ENCODE assay signal across 1 cellular context in the genomic region with DNA sequence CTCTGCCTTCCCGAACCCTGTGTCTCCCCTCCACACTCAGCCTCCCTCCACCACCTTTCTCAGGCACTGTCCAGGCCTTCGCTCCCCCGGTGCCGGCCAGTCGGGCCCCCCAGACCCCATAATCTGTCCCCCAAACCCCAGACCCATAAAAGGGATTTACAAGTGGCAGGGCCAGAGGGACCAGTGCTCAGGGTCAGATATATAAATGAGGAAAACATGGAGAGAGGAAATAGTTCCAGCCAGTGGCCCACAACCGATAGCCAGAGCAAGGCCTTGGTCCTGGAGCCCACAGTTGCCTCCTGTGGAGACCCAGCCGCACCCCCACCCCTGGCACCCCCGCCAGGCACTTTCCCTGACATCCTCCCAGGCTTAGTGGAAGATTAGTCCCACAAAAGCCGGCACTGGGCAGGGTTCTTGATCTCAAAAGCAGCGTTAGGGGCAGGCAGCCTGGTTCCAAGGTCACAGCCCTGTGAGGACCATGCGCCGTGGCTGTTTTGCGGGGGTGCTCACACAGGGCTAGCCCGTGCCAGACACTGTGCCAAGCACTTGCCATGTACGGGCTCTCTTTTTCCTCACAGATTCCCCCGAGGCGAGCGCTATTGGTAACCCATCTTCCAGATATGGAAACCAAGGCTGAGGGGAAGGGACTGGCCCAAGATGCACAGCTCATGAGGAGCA.
TF ChIP-seq lines count a peak whose summit lies in the region.

No MANE protein-coding gene starts in this region.

TF ChIP-seq in K562, 482 proteins besides CTCF, POLR2A, EP300 and RAD21 (continued from another document):
- no peak for TF ChIP-seq SRSF1 (IDR thresholded peaks at IDR 0.05; ENCODE audit: low read depth, low read length)
